29 cellular contexts compared by ENCODE assay signal in genomic region chr6:144435602-144436426, GRCh38.
A peak's percentile ranks its signal among the peaks of the same experiment; 100 is the strongest.
DNase-seq lines count a peak whose midpoint lies in the region; ATAC-seq and TF ChIP-seq lines count a peak whose summit lies in the region.
"Had no signal": no experiment of that assay in that cellular context is flagged by ENCODE, and none has a peak within 500 bp of the region (broad histone marks: within the 10 kb centered on the region; RNA-seq: fewer than 3 reads in every experiment).

No MANE protein-coding gene starts in this region.

- peak overlapping the region; percentile 57 for H2AK5ac ChIP-seq in IMR-90 (ENCODE audit: low read depth, low read length)

- H3K4me1 ChIP-seq in CD4-positive, CD25-positive, alpha-beta regulatory T cell (ENCODE audit: control insufficient read depth, insufficient read depth, low read length, poor library complexity, severe bottlenecking) = no peaks in the 10 kb centered on the region
- H3K4me1 ChIP-seq in IMR-90 (ENCODE audit: control insufficient read depth, insufficient read depth, low read length) = peaks cover 4% of the 10 kb centered on the region
- peaks cover 34% of the 10 kb centered on the region for H3K4me1 ChIP-seq in left ventricle myocardium inferior
- H3K4me1 ChIP-seq in neutrophil (ENCODE audit: control insufficient read depth in 1 of 2, insufficient read depth in 1 of 2, low read depth in 1 of 2, low read length in 1 of 2) = no peaks in the 10 kb centered on the region
- peaks cover 0 to 3% (median 0%) of the 10 kb centered on the region in 3 donors for H3K4me1 ChIP-seq in esophagus squamous epithelium
- H3K4me1 ChIP-seq in ascending aorta = peaks cover 0 to 4% of the 10 kb centered on the region in 2 donors
- H3K4me1 ChIP-seq: BLaER1 treated with 17β-estradiol and CSF1 and Interleukin-3, amounts not matched to agents 10 nM and 100 nM; HAP-1; left lung had no signal

- no peak for DNase-seq in CD4-positive, CD25-positive, alpha-beta regulatory T cell
- DNase-seq in IMR-90 (no peak), left ventricle myocardium inferior (no peak), esophagus squamous epithelium (lab: John Stamatoyannopoulos, UW) (no peak), ascending aorta (ENCODE audit: low spot score in 2 of 2) (no peak)
- DNase-seq: activated CD4-positive, alpha-beta T cell treated with anti-CD3 and anti-CD28 coated beads, Interleukin-2, amount 50 U/mL, for 4 hours; activated CD4-positive, CD25-positive, alpha-beta regulatory T cell; aorta; caudate nucleus; cortex of kidney; endodermal cell; foreskin melanocyte; left lung; MM.1S; NCI-H1417; SHP77; stimulated activated CD4-positive, alpha-beta T cell treated with anti-CD3 and anti-CD28 coated beads, Interleukin-2, amount 100 ng/mL, for 48 hours; SW 1271; T-helper 9 cell; upper lobe of left lung had no signal

- ATAC-seq in CD4-positive, CD25-positive, alpha-beta regulatory T cell (ENCODE audit: low read depth in 2 of 2) = no peak
- ATAC-seq in IMR-90 (ENCODE audit: low read depth) = no peak
- no peak for ATAC-seq in GM18520 (IDR thresholded peaks at IDR 0.05; ENCODE audit: unreplicated experiment)
- ATAC-seq in HG03457 (IDR thresholded peaks at IDR 0.05; ENCODE audit: unreplicated experiment) = no peak
- ATAC-seq: left lung had no signal

- peak overlapping the region; percentile 16; the same call in 1 of the 2 replicates for H3K4ac ChIP-seq in IMR-90 (ENCODE audit: low read depth, low read length)

- peaks cover 0 to 7% (median 5%) of the 10 kb centered on the region in 7 donors for H3K9me3 Mint-ChIP-seq in CD4-positive, CD25-positive, alpha-beta regulatory T cell

- H3K79me1 ChIP-seq in IMR-90 (ENCODE audit: low read depth in 1 of 2, low read length in 2 of 2) = peaks cover 2 to 12% of the 10 kb centered on the region in 2 experiments; a peak in 2 of 4 replicates

- H3K18ac ChIP-seq in IMR-90 (ENCODE audit: low read depth, low read length) = peak overlapping the region; percentile 29; the same call in 1 of the 2 replicates

- no peak overlapping the region for H3K4me2 ChIP-seq in IMR-90 (ENCODE audit: low read depth, low read length)
- H3K4me2 ChIP-seq: BLaER1 treated with 17β-estradiol and CSF1 and Interleukin-3, amounts not matched to agents 10 nM and 100 nM; hepatocyte; KMS-11 had no signal

- H2BK120ac ChIP-seq in IMR-90 (ENCODE audit: low read depth, low read length) = peak overlapping the region; percentile 28; the same call in 1 of the 2 replicates

- H3K4me1 Mint-ChIP-seq in CD4-positive, CD25-positive, alpha-beta regulatory T cell = peaks cover 6 to 13% (median 9%) of the 10 kb centered on the region in 4 donors

- intact Hi-C loops in IMR-90 (cut with micrococcal nuclease) (no loop called here), left ventricle myocardium inferior (cut with micrococcal nuclease) (loop anchor here (10.0 kb wide), 1 partner anchor 141 kb away; no protein-coding TSS in a partner anchor), esophagus squamous epithelium (cut with DNase I) (no loop called here), ascending aorta (cut with DNase I) (loop anchor here (2.0 kb wide), 2 partner anchors 147 to 219 kb away; no protein-coding TSS in a partner anchor)

- H3K27me3 Mint-ChIP-seq in CD4-positive, CD25-positive, alpha-beta regulatory T cell = no peaks in the 10 kb centered on the region
- H3K27me3 Mint-ChIP-seq: activated naive CD8-positive, alpha-beta T cell had no signal

- H2AK9ac ChIP-seq in IMR-90 (replicated peaks; ENCODE audit: low read depth, low read length, poor library complexity) = no peak overlapping the region

- H3K36me3 ChIP-seq in CD4-positive, CD25-positive, alpha-beta regulatory T cell (ENCODE audit: control insufficient read depth, insufficient read depth, low read length) = peaks cover 68% of the 10 kb centered on the region
- peaks cover 17% of the 10 kb centered on the region for H3K36me3 ChIP-seq in IMR-90 (ENCODE audit: control insufficient read depth, insufficient read depth, low read length)
- H3K36me3 ChIP-seq in left ventricle myocardium inferior = peaks cover 54% of the 10 kb centered on the region
- H3K36me3 ChIP-seq in neutrophil = peaks cover 62% of the 10 kb centered on the region
- H3K36me3 ChIP-seq in esophagus squamous epithelium = peaks cover 5 to 78% (median 23%) of the 10 kb centered on the region in 3 donors
- peaks cover 36 to 51% of the 10 kb centered on the region in 2 donors for H3K36me3 ChIP-seq in ascending aorta

- TF ChIP-seq CTCF in IMR-90 (conservative IDR thresholded peaks at IDR 0.05; ENCODE audit: low read depth, low read length) (no peak), left ventricle myocardium inferior (IDR thresholded peaks at IDR 0.05; ENCODE audit: borderline replicate concordance) (no peak), neutrophil (IDR thresholded peaks at IDR 0.05) (no peak), esophagus squamous epithelium (IDR thresholded peaks at IDR 0.05) (no peak), ascending aorta (IDR thresholded peaks at IDR 0.05) (no peak)

- peak overlapping the region; percentile 4 to 79 (median 29) for H3K27ac Mint-ChIP-seq in CD4-positive, CD25-positive, alpha-beta regulatory T cell
- H3K27ac Mint-ChIP-seq: endodermal cell had no signal

- H3K56ac ChIP-seq in IMR-90 (ENCODE audit: extremely low read depth, insufficient read depth, low read length) = no peak overlapping the region

- H4K5ac ChIP-seq in IMR-90 (ENCODE audit: low read depth, low read length) = no peak overlapping the region

- dilution Hi-C loops in IMR-90 (cut with HindIII; ENCODE audit: low sequenced_read_pairs, unreplicated experiment) = no loop called here

- no peak overlapping the region for H4K8ac ChIP-seq in IMR-90 (ENCODE audit: low read depth in 2 of 2, low read length in 2 of 2)

- peaks cover 64% of the 10 kb centered on the region for H3K36me3 Mint-ChIP-seq in CD4-positive, CD25-positive, alpha-beta regulatory T cell

- CTCF ChIA-PET in IMR-90 (lab: Yijun Ruan, JAX) = no interaction called here

- H2BK20ac ChIP-seq in IMR-90 (ENCODE audit: low read depth, low read length) = peak overlapping the region; percentile 62

- no peaks in the 10 kb centered on the region for H3K27me3 ChIP-seq in CD4-positive, CD25-positive, alpha-beta regulatory T cell (ENCODE audit: control insufficient read depth, insufficient read depth, low read length)
- H3K27me3 ChIP-seq in IMR-90 (ENCODE audit: control insufficient read depth, insufficient read depth, low read length) (no peaks in the 10 kb centered on the region), left ventricle myocardium inferior (ENCODE audit: low read depth) (no peaks in the 10 kb centered on the region), neutrophil (no peaks in the 10 kb centered on the region), esophagus squamous epithelium (no peaks in the 10 kb centered on the region), ascending aorta (no peaks in the 10 kb centered on the region)
- H3K27me3 ChIP-seq: BLaER1 treated with 17β-estradiol and CSF1 and Interleukin-3, amounts not matched to agents 10 nM and 100 nM; esophagus muscularis mucosa; hepatocyte; left lung; upper lobe of left lung had no signal

- no peaks in the 10 kb centered on the region for H3K9me3 ChIP-seq in CD4-positive, CD25-positive, alpha-beta regulatory T cell (ENCODE audit: control insufficient read depth in 2 of 2, low read length in 2 of 2)
- H3K9me3 ChIP-seq in IMR-90 (ENCODE audit: control insufficient read depth, insufficient read depth, low read length) (no peaks in the 10 kb centered on the region), left ventricle myocardium inferior (replicated peaks) (no peaks in the 10 kb centered on the region), neutrophil (no peaks in the 10 kb centered on the region), esophagus squamous epithelium (no peaks in the 10 kb centered on the region), ascending aorta (no peaks in the 10 kb centered on the region)
- H3K9me3 ChIP-seq: esophagus muscularis mucosa, left lung, upper lobe of left lung had no signal

- H2AFZ ChIP-seq in IMR-90 (replicated peaks; ENCODE audit: low read length, poor library complexity) = no peak overlapping the region
- H2AFZ ChIP-seq: hepatocyte had no signal

- H3K9me1 ChIP-seq in IMR-90 (ENCODE audit: insufficient read depth, low read length) = peaks cover 5% of the 10 kb centered on the region

- H2BK5ac ChIP-seq in IMR-90 (ENCODE audit: low read depth, low read length, poor library complexity, severe bottlenecking) = peak overlapping the region; percentile 50

- POLR2A ChIA-PET in IMR-90 (lab: Charles Lee; ENCODE audit: unreplicated experiment) = no interaction called here

- no peak overlapping the region for H3K9ac ChIP-seq in IMR-90 (ENCODE audit: low read depth, low read length)
- H3K9ac ChIP-seq: BLaER1 treated with 17β-estradiol and CSF1 and Interleukin-3, amounts not matched to agents 10 nM and 100 nM; KMS-11 had no signal

- H3K4me3 ChIP-seq in CD4-positive, CD25-positive, alpha-beta regulatory T cell (ENCODE audit: low read depth, low read length) = no peak overlapping the region
- no peak overlapping the region for H3K4me3 ChIP-seq in IMR-90 (ENCODE audit: insufficient read depth, low read depth, low read length)
- H3K4me3 ChIP-seq in left ventricle myocardium inferior = no peak overlapping the region
- H3K4me3 ChIP-seq in neutrophil (ENCODE audit: low read depth in 1 of 2, low read length in 1 of 2) = no peak overlapping the region
- no peak overlapping the region for H3K4me3 ChIP-seq in esophagus squamous epithelium
- H3K4me3 ChIP-seq in ascending aorta = no peak overlapping the region
- H3K4me3 ChIP-seq: BLaER1 treated with 17β-estradiol and CSF1 and Interleukin-3, amounts not matched to agents 10 nM and 100 nM; esophagus muscularis mucosa; HAP-1; hepatocyte; left lung; upper lobe of left lung had no signal

- TF ChIP-seq RAD21 in IMR-90 (IDR thresholded peaks at IDR 0.05; ENCODE audit: low read length) = no peak

- no peak overlapping the region for H3K27ac ChIP-seq in CD4-positive, CD25-positive, alpha-beta regulatory T cell (ENCODE audit: insufficient read depth, low read length, poor library complexity, severe bottlenecking)
- H3K27ac ChIP-seq in IMR-90 (ENCODE audit: insufficient read depth, low read length) (no peak overlapping the region), left ventricle myocardium inferior (replicated peaks) (peak overlapping the region; percentile 51), neutrophil (peak overlapping the region; percentile 9), esophagus squamous epithelium (no peak overlapping the region), ascending aorta (peak overlapping the region in 1 of 2 donors; percentile 62)
- H3K27ac ChIP-seq: BLaER1 treated with 17β-estradiol and CSF1 and Interleukin-3, amounts not matched to agents 10 nM and 100 nM; esophagus muscularis mucosa; hepatocyte; KMS-11; left lung had no signal

- no peak overlapping the region for H3K4me3 Mint-ChIP-seq in CD4-positive, CD25-positive, alpha-beta regulatory T cell
- H3K4me3 Mint-ChIP-seq: activated naive CD8-positive, alpha-beta T cell; endodermal cell had no signal

- H3K23ac ChIP-seq in IMR-90 (ENCODE audit: low read depth, low read length) = peak overlapping the region; percentile 75; the same call in 1 of the 2 replicates

- peak overlapping the region; percentile 63; the same call in 1 of the 2 replicates for H3K14ac ChIP-seq in IMR-90 (replicated peaks; ENCODE audit: low read depth, low read length)

- in situ Hi-C loops in IMR-90 (cut with MboI; ENCODE audit: low sequenced_read_pairs) = no loop called here

- TF ChIP-seq POLR2A in IMR-90 (IDR thresholded peaks at IDR 0.05; ENCODE audit: low read depth, low read length) = no peak
- no peak for TF ChIP-seq POLR2A in esophagus squamous epithelium (IDR thresholded peaks at IDR 0.05)

- no peaks in the 10 kb centered on the region for H4K20me1 ChIP-seq in IMR-90 (ENCODE audit: insufficient read depth, low read length)

- H4K91ac ChIP-seq in IMR-90 (ENCODE audit: insufficient read depth, low read depth, low read length) = peak overlapping the region; percentile 21; the same call in 1 of the 2 replicates

- H2BK15ac ChIP-seq in IMR-90 (ENCODE audit: low read depth, low read length) = peak overlapping the region; percentile 77; the same call in 1 of the 3 replicates

- no CpG with 5 or more reads among the region's 5 CpGs for WGBS in IMR-90 (ENCODE audit: extremely low coverage in 2 of 2, insufficient read length in 1 of 2), 2 experiments
- 65 to 93% methylated on average over 5 of the region's 5 CpGs for WGBS in esophagus squamous epithelium, 2 donors

- no TSS peak for BruUV-seq in IMR-90 (replicated peaks; lab: Mats Ljungman, UMichigan)

Comparison
In these comparisons a context has a peak if more than half of its experiments do, and no peak if none do; other contexts are left out.
1. H3K27ac ChIP-seq: peak in left ventricle myocardium inferior (single experiment) and neutrophil (single experiment); none in CD4-positive, CD25-positive, alpha-beta regulatory T cell (single experiment), IMR-90 (single experiment) and esophagus squamous epithelium (0 of 4).
2. intact Hi-C loops: an anchor here in left ventricle myocardium inferior (10.0 kb wide) and ascending aorta (2.0 kb wide); none called in IMR-90 and esophagus squamous epithelium.